ENCODE assay signal across 9 cellular contexts in genomic region chr1:248737457-248737856, GRCh38. TPM values are rescaled to one million over a fixed set of nuclear protein-coding genes. Genes with fewer than 3 reads are reported as not detected.
"Had no signal": no experiment of that assay in that cellular context is flagged by ENCODE, and none has a peak within 500 bp of the region (broad histone marks: within the 10 kb centered on the region; RNA-seq: fewer than 3 reads in every experiment).

No MANE protein-coding gene starts in this region.

- DNase-seq: H9, HCEC 1CT, IMR-90, KBM-7 had no signal

- FAIRE-seq: H1, H54, HTR-8/SVneo had no signal

- H2AFZ ChIP-seq: GM23338 had no signal

- ATAC-seq: GM23338 had no signal

- H3K4me3 ChIP-seq: GM23338 had no signal

- H3K4me2 ChIP-seq: GM23338 had no signal

RNA-seq across cellular contexts. Expression of gene LYPD8, which starts 18.1 kb away (rescaled TPM):
- total RNA-seq: GM23338, H1, H9, IMR-90 had no signal
- polyA plus RNA-seq: GM23338, H1, IMR-90 had no signal

RNA-seq across cellular contexts. Expression of gene OR14I1, which starts 34.9 kb away (rescaled TPM):
- total RNA-seq: GM23338, H1, H9, HT-29, IMR-90 had no signal
- polyA plus RNA-seq: GM23338, H1, IMR-90 had no signal
